25 cellular contexts compared by ENCODE assay signal in the genomic region with DNA sequence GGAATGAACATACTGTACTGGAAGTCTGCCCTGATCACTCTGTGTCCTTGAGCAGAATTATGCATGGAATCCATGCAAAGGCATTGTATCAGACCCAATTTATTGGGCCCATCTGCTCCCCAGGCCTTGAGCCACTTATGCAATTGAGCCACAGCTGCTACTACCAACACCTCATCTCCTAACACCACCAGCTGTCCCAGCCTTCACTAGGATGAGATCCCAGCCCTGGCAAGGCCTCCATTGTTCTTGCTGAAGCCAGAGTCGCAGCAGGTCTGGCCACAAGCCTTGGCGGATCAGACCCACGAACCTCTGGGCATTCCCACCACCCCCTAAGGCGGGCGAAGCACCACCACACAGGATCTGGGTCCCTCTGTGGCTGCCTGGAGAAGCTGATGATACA. TPM values are rescaled to one million over a fixed set of nuclear protein-coding genes. Genes with fewer than 3 reads are reported as not detected.
DNase-seq lines count a peak whose midpoint lies in the region; ATAC-seq and TF ChIP-seq lines count a peak whose summit lies in the region.
"Had no signal": no experiment of that assay in that cellular context is flagged by ENCODE, and none has a peak within 500 bp of the region (broad histone marks: within the 10 kb centered on the region; RNA-seq: fewer than 3 reads in every experiment).

No MANE protein-coding gene starts in this region.

- H3K4me1 Mint-ChIP-seq in brain = peaks cover 12% of the 10 kb centered on the region
- H3K4me1 Mint-ChIP-seq: activated CD4-positive, alpha-beta T cell treated with anti-CD3 and anti-CD28 coated beads for 36 hours; activated naive CD8-positive, alpha-beta T cell treated with anti-CD3 and anti-CD28 coated beads, Interleukin-2, amount 50 U/mL, for 24 hours had no signal

- no peak for DNase-seq in Right ventricle myocardium inferior (ENCODE audit: missing footprints)
- DNase-seq in right atrium auricular region (ENCODE audit: low spot score) = no peak
- DNase-seq in mesenteric fat pad (ENCODE audit: low spot score) = peak; percentile 71
- DNase-seq in upper lobe of right lung = no peak
- DNase-seq in stimulated activated CD4-positive, alpha-beta T cell treated with anti-CD3 and anti-CD28 coated beads, Interleukin-2, amount 100 ng/mL, for 48 hours = no peak
- DNase-seq in activated CD4-positive, alpha-beta T cell treated with anti-CD3 and anti-CD28 coated beads for 48 hours = no peak
- DNase-seq: 8988T; activated CD4-positive, alpha-beta T cell treated with anti-CD3 and anti-CD28 coated beads for 36 hours; activated gamma-delta T cell; activated naive CD8-positive, alpha-beta T cell treated with anti-CD3 and anti-CD28 coated beads, Interleukin-2, amount 50 U/mL, for 24 hours; activated T-cell treated with anti-CD3 and anti-CD28 coated beads for 4 hours; mucosa of descending colon; NCI-H1436; NCI-H526 treated with DMSO at 0.1 percent for 48 hours; nephron progenitor cell had no signal

- H3K27ac ChIP-seq in right atrium auricular region (no peak overlapping the region), upper lobe of right lung (no peak overlapping the region)
- H3K27ac ChIP-seq: parathyroid adenoma had no signal

- intact Hi-C loops in Right ventricle myocardium inferior (cut with DNase I) (loop anchor here (5.0 kb wide), 1 partner anchor 63 kb away; no protein-coding TSS in a partner anchor), upper lobe of right lung (cut with DNase I) (no loop called here)

- ATAC-seq in Right ventricle myocardium inferior = peak; percentile 58
- peak; percentile 23 for ATAC-seq in upper lobe of right lung
- ATAC-seq in activated CD4-positive, CD25-positive, alpha-beta regulatory T cell treated with anti-CD3 and anti-CD28 coated beads, Interleukin-2, amount 50 U/mL, for 24 hours = no peak
- ATAC-seq: activated CD4-positive, alpha-beta T cell treated with anti-CD3 and anti-CD28 coated beads for 36 hours; activated naive CD8-positive, alpha-beta T cell treated with anti-CD3 and anti-CD28 coated beads, Interleukin-2, amount 50 U/mL, for 24 hours; mucosa of descending colon had no signal

- H3K36me3 ChIP-seq in right atrium auricular region = no peaks in the 10 kb centered on the region
- no peaks in the 10 kb centered on the region for H3K36me3 ChIP-seq in upper lobe of right lung

- H3K36me3 Mint-ChIP-seq in brain = no peaks in the 10 kb centered on the region

- TF ChIP-seq CTCF in right atrium auricular region (IDR thresholded peaks at IDR 0.05) (no peak), brain (conservative IDR thresholded peaks at IDR 0.05) (no peak), upper lobe of right lung (IDR thresholded peaks at IDR 0.05) (no peak)

- H3K27me3 Mint-ChIP-seq in brain = peaks cover 15% of the 10 kb centered on the region
- H3K27me3 Mint-ChIP-seq: activated CD4-positive, alpha-beta T cell treated with anti-CD3 and anti-CD28 coated beads for 36 hours; activated naive CD8-positive, alpha-beta T cell treated with anti-CD3 and anti-CD28 coated beads, Interleukin-2, amount 50 U/mL, for 24 hours had no signal

- H3K4me3 ChIP-seq in right atrium auricular region (no peak overlapping the region), upper lobe of right lung (no peak overlapping the region)
- H3K4me3 ChIP-seq: lung, mucosa of descending colon had no signal

- no peak overlapping the region for H3K4me3 Mint-ChIP-seq in brain
- H3K4me3 Mint-ChIP-seq: activated CD4-positive, alpha-beta T cell treated with anti-CD3 and anti-CD28 coated beads for 36 hours; activated naive CD8-positive, alpha-beta T cell treated with anti-CD3 and anti-CD28 coated beads, Interleukin-2, amount 50 U/mL, for 24 hours; nephron progenitor cell; stimulated activated naive CD8-positive, alpha-beta T cell treated with anti-CD3 and anti-CD28 coated beads, Interleukin-15, Interleukin-2, amounts not matched to agents 100 ng/mL and 50 ng/mL, for 24 hours had no signal

- H3K9me3 Mint-ChIP-seq in brain = no peaks in the 10 kb centered on the region
- H3K9me3 Mint-ChIP-seq: activated naive CD8-positive, alpha-beta T cell treated with anti-CD3 and anti-CD28 coated beads, Interleukin-2, amount 50 U/mL, for 24 hours; stimulated activated naive CD8-positive, alpha-beta T cell treated with anti-CD3 and anti-CD28 coated beads, Interleukin-15, Interleukin-2, amounts not matched to agents 100 ng/mL and 50 ng/mL, for 24 hours had no signal

- H3K9me3 ChIP-seq in right atrium auricular region = no peaks in the 10 kb centered on the region
- no peaks in the 10 kb centered on the region for H3K9me3 ChIP-seq in upper lobe of right lung
- H3K9me3 ChIP-seq: mucosa of descending colon had no signal

- H3K4me1 ChIP-seq in right atrium auricular region (no peaks in the 10 kb centered on the region), upper lobe of right lung (no peaks in the 10 kb centered on the region)

- H3K27me3 ChIP-seq in right atrium auricular region (no peaks in the 10 kb centered on the region), upper lobe of right lung (no peaks in the 10 kb centered on the region)

- H3K27ac Mint-ChIP-seq in brain = peak overlapping the region in 4 of 5 experiments; percentile 27 to 59 (median 35)
- H3K27ac Mint-ChIP-seq: activated CD4-positive, alpha-beta T cell treated with anti-CD3 and anti-CD28 coated beads for 36 hours; activated naive CD8-positive, alpha-beta T cell treated with anti-CD3 and anti-CD28 coated beads, Interleukin-2, amount 50 U/mL, for 24 hours; nephron progenitor cell; stimulated activated naive CD8-positive, alpha-beta T cell treated with anti-CD3 and anti-CD28 coated beads, Interleukin-15, Interleukin-2, amounts not matched to agents 100 ng/mL and 50 ng/mL, for 24 hours had no signal

RNA-seq across cellular contexts. Expression of a gene that starts 9.2 kb away (rescaled TPM):
- total RNA-seq in Right ventricle myocardium inferior (not detected), right atrium auricular region (not detected), mesenteric fat pad (not detected), upper lobe of right lung (not detected)
- 1.8 TPM for polyA plus RNA-seq in brain (ENCODE audit: insufficient read depth, low read depth, low replicate concordance)
- total RNA-seq: Daoy; endothelial cell of umbilical vein; SK-MEL-5; skeletal muscle tissue; T-helper 1 cell treated with Interleukin-12 subunit alpha and Interleukin-12 subunit beta and Interleukin-4 antibody, amounts not matched to agents 30 ng/mL and 1 ng/mL, for 36 hours had no signal

RNA-seq across cellular contexts. Expression of a gene that starts 9.6 kb away (rescaled TPM):
- total RNA-seq in Right ventricle myocardium inferior (396 TPM), right atrium auricular region (100 to 1,000 TPM; 174 to 288 TPM), mesenteric fat pad (232 TPM), upper lobe of right lung (79.4 TPM)
- polyA plus RNA-seq in brain (ENCODE audit: insufficient read depth, low read depth, low replicate concordance) = 57.0 TPM
- total RNA-seq: T-helper 1 cell treated with Interleukin-12 subunit alpha and Interleukin-12 subunit beta and Interleukin-4 antibody, amounts not matched to agents 30 ng/mL and 1 ng/mL, for 36 hours had no signal

Comparison
In these comparisons a context has a peak if more than half of its experiments do, and no peak if none do; other contexts are left out.
1. ATAC-seq: peak in Right ventricle myocardium inferior (single experiment) and upper lobe of right lung (single experiment); none in activated CD4-positive, CD25-positive, alpha-beta regulatory T cell treated with anti-CD3 and anti-CD28 coated beads, Interleukin-2, amount 50 U/mL, for 24 hours (0 of 2).